Comparison of ENCODE assay signal across 19 cellular contexts in the genomic region with DNA sequence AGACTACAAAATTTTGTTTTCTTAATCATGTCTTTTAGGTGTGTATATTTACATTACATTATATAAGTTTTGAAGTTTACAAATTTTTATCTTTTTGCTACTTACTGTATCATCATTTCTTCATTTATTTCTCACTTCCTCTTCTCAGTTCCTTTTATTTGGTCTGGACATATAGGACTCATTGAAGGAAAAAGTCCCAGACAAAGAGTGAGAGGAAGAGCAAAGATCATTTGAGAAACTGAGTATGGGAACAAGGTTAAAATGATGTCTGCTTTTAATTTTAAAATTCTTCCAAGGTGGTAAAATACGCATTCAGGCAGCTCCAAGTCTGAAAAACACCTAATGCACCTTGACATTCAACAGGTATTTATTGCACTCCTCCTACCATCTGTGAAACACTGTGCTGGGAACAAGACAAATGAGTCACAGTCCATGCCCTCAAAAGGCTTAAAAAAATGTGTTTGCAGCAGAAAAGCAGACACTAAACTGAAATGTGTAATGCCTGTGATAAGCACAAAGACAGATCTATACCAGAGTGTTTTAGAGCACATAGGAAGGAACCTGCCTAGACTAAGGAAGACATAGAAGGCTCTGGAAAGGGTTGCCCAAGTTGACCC.
DNase-seq lines count a peak whose midpoint lies in the region; ATAC-seq and TF ChIP-seq lines count a peak whose summit lies in the region.
"Had no signal": no experiment of that assay in that cellular context is flagged by ENCODE, and none has a peak within 500 bp of the region (broad histone marks: within the 10 kb centered on the region; RNA-seq: fewer than 3 reads in every experiment).

No MANE protein-coding gene starts in this region.

- H3K4me3 ChIP-seq in mucosa of descending colon, result no peak overlapping the region
- H3K4me3 ChIP-seq: esophagus muscularis mucosa, GM23248 had no signal

- H3K9me3 ChIP-seq in mucosa of descending colon, result no peaks in the 10 kb centered on the region
- H3K9me3 ChIP-seq: esophagus muscularis mucosa had no signal

- CTCF ChIA-PET in RWPE1 (lab: Yijun Ruan, JAX), result interaction anchor here (0.6 kb wide), 1 partner anchor 166 kb away, joined by 3 read pairs; no protein-coding TSS in a partner anchor

- TF ChIP-seq CTCF in RWPE1 (conservative IDR thresholded peaks at IDR 0.05; ENCODE audit: low read depth), result no peak
- no peak for TF ChIP-seq CTCF in mucosa of descending colon (IDR thresholded peaks at IDR 0.05)

- DNase-seq in RWPE1 (ENCODE audit: low spot score) (peak; percentile 13), mucosa of descending colon (no peak), NCI-H1048 (lab: John Stamatoyannopoulos, UW) (no peak), NCI-H2171 (lab: John Stamatoyannopoulos, UW) (no peak), NCI-H2227 treated with DMSO at 0.1 percent for 48 hours (lab: John Stamatoyannopoulos, UW) (no peak)
- DNase-seq: activated CD4-positive, alpha-beta T cell treated with anti-CD3 and anti-CD28 coated beads, Interleukin-2, amount 10 ng/mL, durations not matched to agents 7 days and 5 days; activated gamma-delta T cell treated with Interleukin-2 at 50 U/mL for 16 hours; AML-193; central memory CD4-positive, alpha-beta T cell; EL; GM23248; NCI-H187; NK-92 treated with Interleukin-12 subunit alpha and Interleukin-12 subunit beta, amount 100 ng/mL, for 24 hours; stimulated activated naive CD4-positive, alpha-beta T cell treated with Interleukin-2 at 50 U/mL for 16 hours; T-helper 1 cell had no signal

- H3K36me3 ChIP-seq in mucosa of descending colon (ENCODE audit: low read depth), result no peaks in the 10 kb centered on the region
- H3K36me3 ChIP-seq: esophagus muscularis mucosa had no signal

- peaks cover 21% of the 10 kb centered on the region for H3K4me1 ChIP-seq in mucosa of descending colon (ENCODE audit: low read depth)
- H3K4me1 ChIP-seq: esophagus muscularis mucosa had no signal

- no peak overlapping the region for H3K27ac ChIP-seq in RWPE1
- H3K27ac ChIP-seq: esophagus muscularis mucosa, GM23248 had no signal

- ATAC-seq in GM18517 (IDR thresholded peaks at IDR 0.05; ENCODE audit: unreplicated experiment) (peak; percentile 71), HG03342 (IDR thresholded peaks at IDR 0.05; ENCODE audit: unreplicated experiment) (peak; percentile 76), mucosa of descending colon (peak; percentile 76), HG03045 (IDR thresholded peaks at IDR 0.05; ENCODE audit: unreplicated experiment) (no peak)

- intact Hi-C loops in mucosa of descending colon (cut with DNase I, micrococcal nuclease), result no loop called here

- POLR2A ChIA-PET in RWPE1 (lab: Yijun Ruan, JAX; ENCODE audit: low non-redundant PET), result no interaction called here
